Comparison of ENCODE assay signal across 23 cellular contexts in genomic region chr12:124299628-124300388, GRCh38. TPM values are rescaled to one million over a fixed set of nuclear protein-coding genes. Genes with fewer than 3 reads are reported as not detected.
"Had no signal": no experiment of that assay in that cellular context is flagged by ENCODE, and none has a peak within 500 bp of the region (broad histone marks: within the 10 kb centered on the region; RNA-seq: fewer than 3 reads in every experiment).

No MANE protein-coding gene starts in this region.

- H3K4me1 Mint-ChIP-seq: immature natural killer cell; stimulated activated effector memory CD8-positive, alpha-beta T cell treated with anti-CD3 and anti-CD28 coated beads, Interleukin-12 subunit alpha, Interleukin-12 subunit beta, amount 100 ng/mL, for 72 hours had no signal

- H3K36me3 Mint-ChIP-seq: immature natural killer cell; stimulated activated effector memory CD8-positive, alpha-beta T cell treated with anti-CD3 and anti-CD28 coated beads, Interleukin-12 subunit alpha, Interleukin-12 subunit beta, amount 100 ng/mL, for 72 hours had no signal

- H3K27ac ChIP-seq: epithelial cell of prostate, esophagus muscularis mucosa, gastroesophageal sphincter, suprapubic skin, thyroid gland, upper lobe of right lung, vagina had no signal

- H3K4me3 ChIP-seq: esophagus muscularis mucosa, gastroesophageal sphincter, lung, smooth muscle cell, suprapubic skin, thyroid gland, upper lobe of right lung, vagina had no signal

- H3K36me3 ChIP-seq: esophagus muscularis mucosa, gastroesophageal sphincter, suprapubic skin, thyroid gland, upper lobe of right lung, vagina had no signal

- H3K27me3 ChIP-seq: vagina had no signal

- FAIRE-seq: keratinocyte had no signal

- DNase-seq: effector memory CD4-positive, alpha-beta T cell; immature natural killer cell; left cardiac atrium; left ventricle myocardium superior; mesenchymal stem cell; midbrain; nephron progenitor cell; stimulated activated CD4-positive, alpha-beta T cell treated with anti-CD3 and anti-CD28 coated beads, Interleukin-4, amount 100 ng/mL, for 1 hour; stimulated activated CD8-positive, alpha-beta memory T cell treated with anti-CD3 and anti-CD28 coated beads, Interleukin-4, amount 100 ng/mL, for 48 hours; stimulated activated naive CD8-positive, alpha-beta T cell treated with anti-CD3 and anti-CD28 coated beads, Interleukin-15, Interleukin-2, amounts not matched to agents 100 U/mL and 50 U/mL, for 24 hours; thyroid gland had no signal

- H3K4me1 ChIP-seq: upper lobe of right lung had no signal

- H3K9me3 ChIP-seq: esophagus muscularis mucosa, gastroesophageal sphincter, suprapubic skin, thyroid gland, upper lobe of right lung, vagina had no signal

- H3K9me3 Mint-ChIP-seq: immature natural killer cell; nephron progenitor cell; stimulated activated effector memory CD8-positive, alpha-beta T cell treated with anti-CD3 and anti-CD28 coated beads, Interleukin-12 subunit alpha, Interleukin-12 subunit beta, amount 100 ng/mL, for 72 hours had no signal

- H3K4me2 ChIP-seq: smooth muscle cell had no signal

- H3K27ac Mint-ChIP-seq: immature natural killer cell; progenitor cell of endocrine pancreas; stimulated activated effector memory CD8-positive, alpha-beta T cell treated with anti-CD3 and anti-CD28 coated beads, Interleukin-12 subunit alpha, Interleukin-12 subunit beta, amount 100 ng/mL, for 72 hours had no signal

- ATAC-seq: gastroesophageal sphincter; left cardiac atrium; left ventricle myocardium superior; right cardiac atrium; stimulated activated effector memory CD8-positive, alpha-beta T cell treated with anti-CD3 and anti-CD28 coated beads, Interleukin-12 subunit alpha, Interleukin-12 subunit beta, amount 100 ng/mL, for 72 hours; stimulated activated naive CD8-positive, alpha-beta T cell treated with anti-CD3 and anti-CD28 coated beads, Interleukin-15, Interleukin-2, amounts not matched to agents 100 U/mL and 50 U/mL, for 24 hours; upper lobe of right lung had no signal

- H3K4me3 Mint-ChIP-seq: immature natural killer cell; nephron progenitor cell; stimulated activated effector memory CD8-positive, alpha-beta T cell treated with anti-CD3 and anti-CD28 coated beads, Interleukin-12 subunit alpha, Interleukin-12 subunit beta, amount 100 ng/mL, for 72 hours had no signal

RNA-seq across cellular contexts. Expression of gene RFLNA, which starts 4.9 kb away (rescaled TPM):
- polyA plus RNA-seq: immature natural killer cell had no signal
